ENCODE assay signal across 8 cellular contexts in genomic region chr3:114152519-114153151, GRCh38. TPM values are rescaled to one million over a fixed set of nuclear protein-coding genes. Genes with fewer than 3 reads are reported as not detected.
DNase-seq lines count a peak whose midpoint lies in the region; ATAC-seq and TF ChIP-seq lines count a peak whose summit lies in the region.

No MANE protein-coding gene starts in this region.

- no peak overlapping the region for H2BK120ac ChIP-seq in neuronal stem cell (ENCODE audit: low read depth, low read length)

- H3K4me3 ChIP-seq in H7 (ENCODE audit: insufficient read depth, low read depth, low read length) (peak overlapping the region; percentile 4), Loucy (ENCODE audit: low read length, poor library complexity, severe bottlenecking) (no peak overlapping the region), neuronal stem cell (ENCODE audit: low read length in 2 of 2) (peak overlapping the region; percentile 42 to 65), stomach smooth muscle (ENCODE audit: low read length in 2 of 2) (peak overlapping the region; percentile 66 to 77)

- H3K36me3 ChIP-seq in H7 (replicated peaks; ENCODE audit: control insufficient read depth, insufficient read depth, low read length) (no peaks in the 10 kb centered on the region), Loucy (ENCODE audit: insufficient read depth, low read length) (no peaks in the 10 kb centered on the region), neuronal stem cell (replicated peaks in 1 of 2; ENCODE audit: control insufficient read depth in 2 of 2, insufficient read depth in 2 of 2, low read length in 2 of 2) (no peaks in the 10 kb centered on the region), stomach smooth muscle (ENCODE audit: control insufficient read depth in 2 of 2, insufficient read depth in 2 of 2, low read length in 2 of 2) (no peaks in the 10 kb centered on the region)

- no peaks in the 10 kb centered on the region for H3K79me2 ChIP-seq in Loucy (ENCODE audit: insufficient read depth, low read length)

- H3K4ac ChIP-seq in neuronal stem cell (ENCODE audit: low read length), result no peak overlapping the region

- H3K23ac ChIP-seq in neuronal stem cell (ENCODE audit: low read depth, low read length, poor library complexity), result no peak overlapping the region

- ATAC-seq in foreskin keratinocyte, result peak; percentile 88

- H2AFZ ChIP-seq in Loucy (ENCODE audit: low read length) (no peak overlapping the region), neuronal stem cell (ENCODE audit: low read length) (peak overlapping the region; percentile 92)

- no peaks in the 10 kb centered on the region for H3F3A ChIP-seq in Loucy (ENCODE audit: low read depth)

- H2AK5ac ChIP-seq in neuronal stem cell (ENCODE audit: low read depth, low read length), result no peak overlapping the region

- no peak overlapping the region for H4K8ac ChIP-seq in neuronal stem cell (ENCODE audit: low read depth, low read length)

- peak overlapping the region; percentile 70 for H2BK15ac ChIP-seq in neuronal stem cell (ENCODE audit: low read length)

- DNase-seq in ELF-1 (ENCODE audit: low read depth, low spot score), result peak; percentile 96
- DNase-seq in H7, result peak; percentile 86
- peak; percentile 74 for DNase-seq in RPMI8226
- peak; percentile 73 for DNase-seq in activated effector memory CD4-positive, alpha-beta T cell treated with Interleukin-2 at 50 U/mL for 16 hours
- peak; percentile 38 to 54 for DNase-seq in foreskin keratinocyte
- DNase-seq in neuronal stem cell (ENCODE audit: low spot score), result peak; percentile 64

- no peak overlapping the region for H4K91ac ChIP-seq in neuronal stem cell (ENCODE audit: low read depth, low read length, poor library complexity)

- no peaks in the 10 kb centered on the region for H3K9me2 ChIP-seq in Loucy (replicated peaks; ENCODE audit: low read depth, low read length)

- peak overlapping the region; percentile 61 for H3K18ac ChIP-seq in neuronal stem cell (ENCODE audit: low read length)

- H3K79me1 ChIP-seq in neuronal stem cell (ENCODE audit: low read depth, low read length), result no peaks in the 10 kb centered on the region

- no peak overlapping the region for H2BK5ac ChIP-seq in neuronal stem cell (ENCODE audit: low read length)

- H3K27me3 ChIP-seq in H7 (ENCODE audit: control insufficient read depth, insufficient read depth, low read length) (no peaks in the 10 kb centered on the region), Loucy (ENCODE audit: insufficient read depth, low read length, poor library complexity, severe bottlenecking) (no peaks in the 10 kb centered on the region), foreskin keratinocyte (peaks cover 30% of the 10 kb centered on the region), neuronal stem cell (ENCODE audit: control insufficient read depth in 3 of 3, insufficient read depth in 3 of 3, low read depth in 1 of 3, low read length in 3 of 3) (no peaks in the 10 kb centered on the region), stomach smooth muscle (ENCODE audit: control insufficient read depth in 1 of 2, insufficient read depth in 2 of 2, low read length in 2 of 2) (no peaks in the 10 kb centered on the region)

- no peaks in the 10 kb centered on the region for H4K20me1 ChIP-seq in Loucy (ENCODE audit: insufficient read depth, low read length, poor library complexity, severe bottlenecking)

- no peaks in the 10 kb centered on the region for H3K9me3 ChIP-seq in Loucy (ENCODE audit: insufficient read depth, low read depth, low read length)
- no peaks in the 10 kb centered on the region for H3K9me3 ChIP-seq in neuronal stem cell (replicated peaks in 1 of 2; ENCODE audit: control insufficient read depth in 2 of 2, insufficient read depth in 1 of 2, low read depth in 1 of 2, low read length in 2 of 2)
- no peaks in the 10 kb centered on the region for H3K9me3 ChIP-seq in stomach smooth muscle (ENCODE audit: control insufficient read depth in 2 of 2, low read length in 2 of 2)

- WGBS in neuronal stem cell (ENCODE audit: extremely low coverage in 2 of 2, insufficient read length in 2 of 2, insufficient replicate concordance in 1 of 2), 2 donors, result no CpG with 5 or more reads among the region's 35 CpGs

- H3K4me2 ChIP-seq in Loucy (ENCODE audit: low read depth, low read length, poor library complexity, severe bottlenecking), result no peak overlapping the region
- H3K4me2 ChIP-seq in neuronal stem cell (ENCODE audit: insufficient read depth, low read length, poor library complexity, severe bottlenecking), result peak overlapping the region; percentile 85

- no peak overlapping the region for H2BK12ac ChIP-seq in neuronal stem cell (ENCODE audit: low read length)

- H3K4me1 ChIP-seq in Loucy (ENCODE audit: insufficient read depth, low read length, poor library complexity, severe bottlenecking) (no peaks in the 10 kb centered on the region), foreskin keratinocyte (no peaks in the 10 kb centered on the region), neuronal stem cell (ENCODE audit: control insufficient read depth in 2 of 2, insufficient read depth in 1 of 2, low read depth in 1 of 2, low read length in 2 of 2) (peaks cover 6 to 10% of the 10 kb centered on the region in 2 donors), stomach smooth muscle (ENCODE audit: control insufficient read depth, insufficient read depth, low read length) (peaks cover 4% of the 10 kb centered on the region)

- peak; percentile 90 for TF ChIP-seq CTCF in Loucy (conservative IDR thresholded peaks at IDR 0.05; ENCODE audit: low read length)
- peak; percentile 86 for TF ChIP-seq CTCF in foreskin keratinocyte (conservative IDR thresholded peaks at IDR 0.05)

- H3K9ac ChIP-seq in Loucy (ENCODE audit: low read depth, low read length, poor library complexity, severe bottlenecking) (no peak overlapping the region), neuronal stem cell (ENCODE audit: low read depth, low read length, poor library complexity) (peak overlapping the region; percentile 77), stomach smooth muscle (ENCODE audit: low read length in 2 of 2) (peak overlapping the region in 1 of 2 donors; percentile 12)

- peak overlapping the region; percentile 71 for H3K14ac ChIP-seq in neuronal stem cell (ENCODE audit: low read length)

- H3K27ac ChIP-seq in foreskin keratinocyte, result no peak overlapping the region
- no peak overlapping the region for H3K27ac ChIP-seq in neuronal stem cell (replicated peaks; ENCODE audit: low read length)
- no peak overlapping the region for H3K27ac ChIP-seq in stomach smooth muscle (ENCODE audit: low read length)

RNA-seq across cellular contexts. Expression of gene DRD3, which starts 26.2 kb away (rescaled TPM):
- total RNA-seq in H7 (2014; rRNA removed; shearing (Covaris generic)), result not detected in 2 replicates
- not detected in 2 replicates for total RNA-seq in foreskin keratinocyte
- polyA plus RNA-seq in foreskin keratinocyte, result not detected in 2 replicates
- polyA plus RNA-seq in neuronal stem cell (2013, experiment 1 of 2), result 0.03 TPM
- polyA plus RNA-seq in neuronal stem cell (2013, experiment 2 of 2), result not detected

Comparison
In these comparisons a context has a peak if more than half of its experiments do, and no peak if none do; other contexts are left out.
1. DNase-seq: peak in every context shown above with its lines; median percentile 96 in ELF-1; 86 in H7; 74 in RPMI8226; 73 in activated effector memory CD4-positive, alpha-beta T cell treated with Interleukin-2 at 50 U/mL for 16 hours; 64 in neuronal stem cell; 46 in foreskin keratinocyte.